Comparison of ENCODE assay signal across 14 cellular contexts in the genomic region with DNA sequence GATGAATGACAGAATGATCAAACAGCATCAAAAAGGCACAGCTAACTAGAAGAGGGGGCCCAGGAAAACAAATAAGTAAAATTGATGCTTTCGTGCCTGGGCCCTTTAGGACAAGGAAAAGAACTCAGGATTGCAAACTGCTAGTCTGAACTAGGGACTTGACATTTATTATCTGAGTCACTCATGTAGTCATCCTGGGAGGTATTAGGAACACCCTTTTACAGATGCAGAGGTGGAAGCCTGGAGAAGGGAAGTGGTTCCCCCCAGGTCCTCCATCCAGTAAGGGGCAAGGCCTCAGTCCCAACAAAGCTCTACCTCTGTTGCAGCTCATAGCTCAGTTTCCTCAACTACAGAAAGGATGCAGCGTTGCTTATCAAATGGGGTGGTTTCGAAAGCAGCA.
A peak's percentile ranks its signal among the peaks of the same experiment; 100 is the strongest.
DNase-seq lines count a peak whose midpoint lies in the region; ATAC-seq and TF ChIP-seq lines count a peak whose summit lies in the region.
"Had no signal": no experiment of that assay in that cellular context is flagged by ENCODE, and none has a peak within 500 bp of the region (broad histone marks: within the 10 kb centered on the region; RNA-seq: fewer than 3 reads in every experiment).

No MANE protein-coding gene starts in this region.

- POLR2A ChIA-PET in HEK293 (lab: Yijun Ruan, JAX) = no interaction called here
- POLR2A ChIA-PET in naive thymus-derived CD8-positive, alpha-beta T cell (lab: Charles Lee) = no interaction called here

- in situ Hi-C loops in transverse colon (cut with MboI; ENCODE audit: low pct_ligation_motif_present in 1 of 4, low pct_unique_long_range_greater_than_20kb in 1 of 4, low sequenced_read_pairs in 3 of 4) = no loop called here

- H3K9me3 Mint-ChIP-seq in naive thymus-derived CD8-positive, alpha-beta T cell = peaks cover 0 to 9% (median 0%) of the 10 kb centered on the region in 9 donors
- H3K9me3 Mint-ChIP-seq: activated CD4-positive, alpha-beta T cell treated with anti-CD3 and anti-CD28 coated beads, Interleukin-2, amount 10 ng/mL, durations not matched to agents 7 days and 5 days had no signal

- no peaks in the 10 kb centered on the region for H3K4me1 Mint-ChIP-seq in naive thymus-derived CD8-positive, alpha-beta T cell
- H3K4me1 Mint-ChIP-seq: activated CD4-positive, alpha-beta T cell treated with anti-CD3 and anti-CD28 coated beads, Interleukin-2, amount 10 ng/mL, durations not matched to agents 7 days and 5 days; T-helper 17 cell had no signal

- H3K36me3 ChIP-seq in HEK293 (ENCODE audit: control insufficient read depth in 2 of 2, insufficient read depth in 1 of 2, low read length in 2 of 2) (no peaks in the 10 kb centered on the region), transverse colon (no peaks in the 10 kb centered on the region)

- no peak overlapping the region for H3K27ac Mint-ChIP-seq in naive thymus-derived CD8-positive, alpha-beta T cell
- H3K27ac Mint-ChIP-seq: activated CD4-positive, alpha-beta T cell treated with anti-CD3 and anti-CD28 coated beads, Interleukin-2, amount 10 ng/mL, durations not matched to agents 7 days and 5 days; T-helper 17 cell had no signal

- no peak for TF ChIP-seq POLR2A in transverse colon (IDR thresholded peaks at IDR 0.05)

- H3K27ac ChIP-seq in HEK293 (ENCODE audit: extremely low read depth, low read depth, low read length) = no peak overlapping the region
- peak overlapping the region; percentile 83 for H3K27ac ChIP-seq in right cardiac atrium (ENCODE audit: low read length)
- H3K27ac ChIP-seq in transverse colon = peak overlapping the region; percentile 26 to 41 (median 38)

- H3K4me3 Mint-ChIP-seq in naive thymus-derived CD8-positive, alpha-beta T cell = no peak overlapping the region
- H3K4me3 Mint-ChIP-seq: activated CD4-positive, alpha-beta T cell treated with anti-CD3 and anti-CD28 coated beads, Interleukin-2, amount 10 ng/mL, durations not matched to agents 7 days and 5 days; T-helper 17 cell had no signal

- no peaks in the 10 kb centered on the region for H3K36me3 Mint-ChIP-seq in naive thymus-derived CD8-positive, alpha-beta T cell

- no peaks in the 10 kb centered on the region; the same call in none of the 2 replicates for H3K4me1 ChIP-seq in HEK293 (ENCODE audit: control insufficient read depth, insufficient read depth, low read length)
- H3K4me1 ChIP-seq in right cardiac atrium (ENCODE audit: control insufficient read depth, insufficient read depth, low read length) = peaks cover 5% of the 10 kb centered on the region
- H3K4me1 ChIP-seq in transverse colon = peaks cover 0 to 4% (median 0%) of the 10 kb centered on the region in 4 donors

- intact Hi-C loops in right cardiac atrium (cut with DNase I) (no loop called here), transverse colon (cut with DNase I; ENCODE audit: low total_unique reads) (no loop called here)

- DNase-seq in amniotic epithelial cell (ENCODE audit: low read depth) = peak; percentile 66
- no peak for DNase-seq in right cardiac atrium
- no peak for DNase-seq in transverse colon
- no peak for DNase-seq in stimulated activated CD8-positive, alpha-beta memory T cell treated with anti-CD3 and anti-CD28 coated beads, Interleukin-4, amount 100 ng/mL, for 48 hours
- no peak for DNase-seq in naive thymus-derived CD8-positive, alpha-beta T cell
- DNase-seq: activated CD4-positive, alpha-beta T cell treated with anti-CD3 and anti-CD28 coated beads, Interleukin-2, amount 10 ng/mL, durations not matched to agents 7 days and 5 days; effector CD8-positive, alpha-beta T cell; NCI-H446; substantia nigra; T-helper 17 cell had no signal

- no peak overlapping the region for H3K4me3 ChIP-seq in HEK293 (ENCODE audit: low read depth, low read length)
- H3K4me3 ChIP-seq in right cardiac atrium (ENCODE audit: low read length) = no peak overlapping the region
- H3K4me3 ChIP-seq in transverse colon = no peak overlapping the region

- no peak for TF ChIP-seq EP300 in transverse colon (IDR thresholded peaks at IDR 0.05; ENCODE audit: low read depth)

- CTCF ChIA-PET in HEK293 (lab: Yijun Ruan, JAX) = no interaction called here

- peak in 1 of 2 donors; percentile 62 for ATAC-seq in right cardiac atrium
- no peak for ATAC-seq in HG02973 (IDR thresholded peaks at IDR 0.05; ENCODE audit: unreplicated experiment)
- no peak for ATAC-seq in GM19328 (IDR thresholded peaks at IDR 0.05; ENCODE audit: unreplicated experiment)
- ATAC-seq in naive thymus-derived CD8-positive, alpha-beta T cell = no peak
- ATAC-seq: left lobe of liver, T-helper 17 cell had no signal

- H3K27me3 Mint-ChIP-seq in naive thymus-derived CD8-positive, alpha-beta T cell = peaks cover 0 to 2% (median 0%) of the 10 kb centered on the region in 5 donors
- H3K27me3 Mint-ChIP-seq: activated CD4-positive, alpha-beta T cell treated with anti-CD3 and anti-CD28 coated beads, Interleukin-2, amount 10 ng/mL, durations not matched to agents 7 days and 5 days; T-helper 17 cell had no signal

- 66% methylated on average over 3 of the region's 3 CpGs for WGBS in right cardiac atrium
- 65 to 91% methylated on average over 3 of the region's 3 CpGs for WGBS in transverse colon (ENCODE audit: low coverage in 1 of 2), 2 donors

- H3K27me3 ChIP-seq in right cardiac atrium (ENCODE audit: control insufficient read depth, insufficient read depth) (no peaks in the 10 kb centered on the region), transverse colon (no peaks in the 10 kb centered on the region)

- no peaks in the 10 kb centered on the region for H3K9me3 ChIP-seq in HEK293 (ENCODE audit: control insufficient read depth, insufficient read depth, low read depth, low read length)
- no peaks in the 10 kb centered on the region for H3K9me3 ChIP-seq in right cardiac atrium (ENCODE audit: control insufficient read depth, low read length)
- H3K9me3 ChIP-seq in transverse colon = no peaks in the 10 kb centered on the region

- TF ChIP-seq CTCF in HEK293 (tag by site-specific recombination; IDR thresholded peaks at IDR 0.05) (no peak), transverse colon (IDR thresholded peaks at IDR 0.05) (no peak)

TF ChIP-seq in HEK293, 187 proteins besides CTCF, POLR2A, EP300 and RAD21:
- peak; percentile 77; the same call in 1 of the 2 replicates for TF ChIP-seq ZNF660 (tag by site-specific recombination; IDR thresholded peaks at IDR 0.05)
- 0 out of 2 replicates have a peak, but pooled peaks have one; percentile 20 for TF ChIP-seq ZNF223 (tag by site-specific recombination; IDR thresholded peaks at IDR 0.05)
- no peak for TF ChIP-seq ZBTB7A (tag by site-specific recombination; IDR thresholded peaks at IDR 0.05; ENCODE audit: low read depth)
- TF ChIP-seq ZNF362 (tag by site-specific recombination; IDR thresholded peaks at IDR 0.05) = no peak
